ENCODE assay signal across 27 cellular contexts in genomic region chr3:167731393-167731792, GRCh38. TPM values are rescaled to one million over a fixed set of nuclear protein-coding genes. Genes with fewer than 3 reads are reported as not detected.
A peak's percentile ranks its signal among the peaks of the same experiment; 100 is the strongest.
DNase-seq lines count a peak whose midpoint lies in the region; ATAC-seq and TF ChIP-seq lines count a peak whose summit lies in the region.
"Had no signal": no experiment of that assay in that cellular context is flagged by ENCODE, and none has a peak within 500 bp of the region (broad histone marks: within the 10 kb centered on the region; RNA-seq: fewer than 3 reads in every experiment).

No MANE protein-coding gene starts in this region.

- H3K4me2 ChIP-seq in mammary epithelial cell (ENCODE audit: insufficient read depth, low read depth, low read length): peak overlapping the region; percentile 92

- H3K36me3 Mint-ChIP-seq in endodermal cell (ENCODE audit: low read depth): no peaks in the 10 kb centered on the region

- peaks cover 81% of the 10 kb centered on the region for H3K79me2 ChIP-seq in mammary epithelial cell (ENCODE audit: insufficient read depth, low read length)

- 100% methylated on average over 2 of the region's 2 CpGs for WGBS in mammary epithelial cell (ENCODE audit: low coverage, missing lambda C conversion rate)
- 97 to 100% methylated on average over 1 to 2 of the region's 2 CpGs for WGBS in endodermal cell (ENCODE audit: insufficient coverage in 1 of 2, insufficient read length in 1 of 2), 2 experiments

- H3K9me3 Mint-ChIP-seq in endodermal cell: no peaks in the 10 kb centered on the region
- H3K9me3 Mint-ChIP-seq: H9; stimulated activated naive CD8-positive, alpha-beta T cell treated with anti-CD3 and anti-CD28 coated beads, Interleukin-15, Interleukin-2, amounts not matched to agents 100 ng/mL and 50 ng/mL, for 24 hours had no signal

- TF ChIP-seq POLR2A in breast epithelium (IDR thresholded peaks at IDR 0.05): no peak

- TF ChIP-seq CTCF in mammary epithelial cell (conservative IDR thresholded peaks at IDR 0.05 in 1 of 2, IDR thresholded peaks at IDR 0.05 in 1 of 2; ENCODE audit: extremely low read depth in 1 of 2, insufficient read depth in 1 of 2, low read depth in 1 of 2, low read length in 2 of 2) (no peak), breast epithelium (IDR thresholded peaks at IDR 0.05) (no peak), endodermal cell (conservative IDR thresholded peaks at IDR 0.05) (no peak), foreskin keratinocyte (conservative IDR thresholded peaks at IDR 0.05) (no peak), A673 (conservative IDR thresholded peaks at IDR 0.05; ENCODE audit: low read depth, low read length) (no peak)

- H3K27me3 Mint-ChIP-seq in endodermal cell (ENCODE audit: insufficient read depth): no peaks in the 10 kb centered on the region
- H3K27me3 Mint-ChIP-seq: activated CD8-positive, alpha-beta memory T cell treated with anti-CD3 and anti-CD28 coated beads, Interleukin-2, amount 10 ng/mL, durations not matched to agents 7 days and 5 days; stimulated activated naive CD8-positive, alpha-beta T cell treated with anti-CD3 and anti-CD28 coated beads, Interleukin-15, Interleukin-2, amounts not matched to agents 100 ng/mL and 50 ng/mL, for 24 hours had no signal

- no peaks in the 10 kb centered on the region for H3K36me3 ChIP-seq in mammary epithelial cell (ENCODE audit: insufficient read depth, low read length)
- no peaks in the 10 kb centered on the region for H3K36me3 ChIP-seq in breast epithelium
- no peaks in the 10 kb centered on the region for H3K36me3 ChIP-seq in endodermal cell (ENCODE audit: control insufficient read depth, insufficient read depth, low read length)
- no peaks in the 10 kb centered on the region for H3K36me3 ChIP-seq in A673 (ENCODE audit: insufficient read depth, low read length, poor library complexity, severe bottlenecking)
- H3K36me3 ChIP-seq: BLaER1, MG63, vagina, WERI-Rb-1 had no signal

- peaks cover 16% of the 10 kb centered on the region for H4K20me1 ChIP-seq in mammary epithelial cell (ENCODE audit: insufficient read depth, low read length)

- no peak overlapping the region for H2AFZ ChIP-seq in mammary epithelial cell (ENCODE audit: low read depth, low read length)

- in situ Hi-C loops in mammary epithelial cell (cut with MboI; ENCODE audit: low sequenced_read_pairs in 2 of 2): no loop called here

- no peak overlapping the region for H3K9ac ChIP-seq in mammary epithelial cell (ENCODE audit: insufficient read depth, low read length)
- H3K9ac ChIP-seq in endodermal cell (ENCODE audit: extremely low read depth, low read length, poor library complexity, severe bottlenecking): no peak overlapping the region
- H3K9ac ChIP-seq: BLaER1 had no signal

- H3K4me1 Mint-ChIP-seq in endodermal cell: peaks cover 64% of the 10 kb centered on the region

- dilution Hi-C loops in mammary epithelial cell (cut with HindIII; ENCODE audit: low sequenced_read_pairs): no loop called here

- H3K4me1 ChIP-seq in mammary epithelial cell (ENCODE audit: insufficient read depth, low read length) (peaks cover 19% of the 10 kb centered on the region), breast epithelium (peaks cover 0 to 6% of the 10 kb centered on the region in 2 donors), endodermal cell (ENCODE audit: control insufficient read depth, insufficient read depth, low read length) (peaks cover 22% of the 10 kb centered on the region), foreskin keratinocyte (peaks cover 21% of the 10 kb centered on the region), A673 (ENCODE audit: insufficient read depth, low read length, poor library complexity, severe bottlenecking) (peaks cover 18% of the 10 kb centered on the region)
- H3K4me1 ChIP-seq: testis had no signal

- H3K27me3 ChIP-seq in mammary epithelial cell (ENCODE audit: insufficient read depth, low read length): no peaks in the 10 kb centered on the region
- no peaks in the 10 kb centered on the region for H3K27me3 ChIP-seq in breast epithelium
- H3K27me3 ChIP-seq in endodermal cell (ENCODE audit: control insufficient read depth, insufficient read depth, low read length, poor library complexity, severe bottlenecking): no peaks in the 10 kb centered on the region
- no peaks in the 10 kb centered on the region for H3K27me3 ChIP-seq in foreskin keratinocyte
- peaks cover under 1% of the 10 kb centered on the region for H3K27me3 ChIP-seq in A673 (replicated peaks; ENCODE audit: insufficient read depth, low read depth, low read length, poor library complexity)
- H3K27me3 ChIP-seq: BLaER1, MG63, testis, vagina had no signal

- H3K4me3 ChIP-seq in mammary epithelial cell (replicated peaks in 1 of 3; ENCODE audit: insufficient read depth in 1 of 3, low read depth in 2 of 3, low read length in 3 of 3): no peak overlapping the region
- no peak overlapping the region for H3K4me3 ChIP-seq in breast epithelium
- H3K4me3 ChIP-seq in endodermal cell (ENCODE audit: low read length): peak overlapping the region; percentile 97
- H3K4me3 ChIP-seq in A673 (ENCODE audit: low read depth, low read length, poor library complexity, severe bottlenecking): no peak overlapping the region
- H3K4me3 ChIP-seq: BLaER1, MG63, testis, vagina had no signal

- intact Hi-C loops in mammary epithelial cell (cut with micrococcal nuclease) (loop anchor here (10.0 kb wide), 1 partner anchor 363 kb away; the partner anchor contains the start of gene GOLIM4), breast epithelium (cut with DNase I; ENCODE audit: low total_unique reads) (no loop called here), A673 (cut with micrococcal nuclease; ENCODE audit: unreplicated experiment) (no loop called here)

- H3K27ac Mint-ChIP-seq in endodermal cell: no peak overlapping the region
- H3K27ac Mint-ChIP-seq: activated CD8-positive, alpha-beta memory T cell treated with anti-CD3 and anti-CD28 coated beads, Interleukin-2, amount 10 ng/mL, durations not matched to agents 7 days and 5 days; H9; stimulated activated naive CD8-positive, alpha-beta T cell treated with anti-CD3 and anti-CD28 coated beads, Interleukin-15, Interleukin-2, amounts not matched to agents 100 ng/mL and 50 ng/mL, for 24 hours had no signal

- DNase-seq in mammary epithelial cell: no peak
- no peak for DNase-seq in breast epithelium (ENCODE audit: low spot score in 2 of 2)
- DNase-seq in NCI-H69 (lab: John Stamatoyannopoulos, UW): peak; percentile 73
- no peak for DNase-seq in endodermal cell
- no peak for DNase-seq in foreskin keratinocyte
- no peak for DNase-seq in A673 (ENCODE audit: low spot score)
- DNase-seq: activated CD4-positive, alpha-beta T cell treated with anti-CD3 and anti-CD28 coated beads, Interleukin-2, amount 50 U/mL, for 1 hour; activated CD8-positive, alpha-beta memory T cell treated with anti-CD3 and anti-CD28 coated beads, Interleukin-2, amount 10 ng/mL, durations not matched to agents 7 days and 5 days; activated naive CD4-positive, alpha-beta T cell treated with Interleukin-2 at 50 U/mL for 16 hours; DMS153; H9; hippocampal formation; KG1; left colon; MG63; NCI-H2029; NCI-H526; NK-92 treated with Interleukin-12 subunit alpha and Interleukin-12 subunit beta, amount 100 ng/mL, for 24 hours; Right ventricle myocardium superior; stimulated activated CD8-positive, alpha-beta memory T cell treated with anti-CD3 and anti-CD28 coated beads, Interleukin-4, amount 100 ng/mL, for 48 hours; testis; WERI-Rb-1 had no signal

- no TSS peak for BruUV-seq in mammary epithelial cell (replicated peaks; lab: Mats Ljungman, UMichigan)
- BruUV-seq in A673 (replicated peaks; lab: Mats Ljungman, UMichigan): no TSS peak

- no peak overlapping the region for H3K27ac ChIP-seq in mammary epithelial cell (ENCODE audit: insufficient read depth, low read depth, low read length)
- H3K27ac ChIP-seq in breast epithelium: no peak overlapping the region
- H3K27ac ChIP-seq in endodermal cell (ENCODE audit: low read depth, low read length): no peak overlapping the region
- no peak overlapping the region for H3K27ac ChIP-seq in foreskin keratinocyte
- H3K27ac ChIP-seq in A673 (ENCODE audit: low read depth, low read length, poor library complexity, severe bottlenecking): no peak overlapping the region
- H3K27ac ChIP-seq: BLaER1, testis, vagina, WERI-Rb-1 had no signal

- no peak for ATAC-seq in GM21360 (IDR thresholded peaks at IDR 0.05; ENCODE audit: unreplicated experiment)
- no peak for ATAC-seq in foreskin keratinocyte
- ATAC-seq: activated CD8-positive, alpha-beta memory T cell treated with anti-CD3 and anti-CD28 coated beads, Interleukin-2, amount 10 ng/mL, durations not matched to agents 7 days and 5 days; left colon; sciatic nerve had no signal

- no peaks in the 10 kb centered on the region for H3K9me3 ChIP-seq in mammary epithelial cell (replicated peaks; ENCODE audit: insufficient read depth, low read length)
- no peaks in the 10 kb centered on the region for H3K9me3 ChIP-seq in breast epithelium
- H3K9me3 ChIP-seq in endodermal cell (ENCODE audit: control insufficient read depth, low read length): no peaks in the 10 kb centered on the region
- H3K9me3 ChIP-seq in A673 (ENCODE audit: low read depth, low read length, poor library complexity, severe bottlenecking): no peaks in the 10 kb centered on the region
- H3K9me3 ChIP-seq: BLaER1, MG63, testis, vagina had no signal

- no peak overlapping the region for H3K4me3 Mint-ChIP-seq in endodermal cell
- H3K4me3 Mint-ChIP-seq: activated CD8-positive, alpha-beta memory T cell treated with anti-CD3 and anti-CD28 coated beads, Interleukin-2, amount 10 ng/mL, durations not matched to agents 7 days and 5 days; H9; stimulated activated naive CD8-positive, alpha-beta T cell treated with anti-CD3 and anti-CD28 coated beads, Interleukin-15, Interleukin-2, amounts not matched to agents 100 ng/mL and 50 ng/mL, for 24 hours had no signal

- CTCF ChIA-PET in mammary epithelial cell (lab: Charles Lee; ENCODE audit: low non-redundant PET) (no interaction called here), A673 (lab: Charles Lee) (no interaction called here)

- POLR2A ChIA-PET in A673 (lab: Charles Lee; ENCODE audit: low non-redundant PET): no interaction called here

RNA-seq across cellular contexts. Expression of gene PDCD10, which starts 3.3 kb away (rescaled TPM):
- total RNA-seq in mammary epithelial cell (10 to 100 TPM; 70.8 to 76.1 TPM), breast epithelium (10 to 100 TPM; 64.6 to 85.9 (median 79.6) TPM), endodermal cell (10 to 100 TPM; 75.2 to 84.8 TPM), foreskin keratinocyte (82.7 and 83.5 TPM in 2 replicates), A673 (2021) (43.9 and 47.0 TPM in 2 replicates)
- polyA plus RNA-seq in mammary epithelial cell (62.4 TPM), foreskin keratinocyte (68.2 and 83.4 TPM in 2 replicates)
- polyA minus RNA-seq in mammary epithelial cell: 27.5 TPM
- polyA plus RNA-seq in endodermal cell (2013, experiment 1 of 2): 55.0 TPM
- polyA plus RNA-seq in endodermal cell (2013, experiment 2 of 2): 58.4 TPM

RNA-seq across cellular contexts. Expression of gene SERPINI1, which starts 4.1 kb away (rescaled TPM):
- total RNA-seq in mammary epithelial cell (1 to 10 TPM; 1.4 to 5.0 TPM), breast epithelium (10 to 100 TPM in 1 of 3 donors, 1 to 10 TPM in 2; 4.3 to 10.8 (median 6.3) TPM), endodermal cell (10 to 100 TPM; 16.1 to 21.2 TPM), foreskin keratinocyte (3.0 and 4.1 TPM in 2 replicates), A673 (2021) (0.30 and 0.63 TPM in 2 replicates)
- polyA plus RNA-seq in mammary epithelial cell (1.8 TPM), foreskin keratinocyte (2.4 and 3.4 TPM in 2 replicates)
- not detected for polyA minus RNA-seq in mammary epithelial cell
- 4.3 TPM for polyA plus RNA-seq in endodermal cell (2013, experiment 1 of 2)
- polyA plus RNA-seq in endodermal cell (2013, experiment 2 of 2): 6.0 TPM
